In the genomic region with DNA sequence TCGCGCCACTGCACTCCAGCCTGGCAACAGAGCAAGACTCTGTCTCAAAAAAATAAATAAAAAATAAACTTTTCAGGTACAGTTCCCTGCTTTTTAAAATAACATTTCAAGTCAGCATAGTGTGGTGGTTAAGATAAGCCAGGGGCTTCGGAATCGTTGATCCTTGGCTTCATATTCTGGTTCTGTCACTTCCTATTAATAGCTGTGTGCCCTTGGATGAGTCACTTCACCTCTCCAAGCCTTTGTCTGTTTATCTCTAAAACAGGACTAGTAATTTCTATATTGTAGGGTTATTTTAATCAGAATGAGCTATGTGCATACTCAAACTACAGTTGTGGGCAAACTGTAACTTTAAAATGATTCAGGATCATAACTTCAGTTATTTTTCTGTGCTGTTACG, we compare ENCODE assay signal across 26 cellular contexts. TPM values are rescaled to one million over a fixed set of nuclear protein-coding genes. Genes with fewer than 3 reads are reported as not detected.
DNase-seq lines count a peak whose midpoint lies in the region; ATAC-seq, FAIRE-seq and TF ChIP-seq lines count a peak whose summit lies in the region.
"Had no signal": no experiment of that assay in that cellular context is flagged by ENCODE, and none has a peak within 500 bp of the region (broad histone marks: within the 10 kb centered on the region; RNA-seq: fewer than 3 reads in every experiment).

No MANE protein-coding gene starts in this region.

- TF ChIP-seq RAD21 in K562 (CRISPR knock-in tag; conservative IDR thresholded peaks at IDR 0.05 in 1 of 2, IDR thresholded peaks at IDR 0.05 in 1 of 2): no peak

- no peak overlapping the region for H3K4me3 Mint-ChIP-seq in T-cell
- no peak overlapping the region for H3K4me3 Mint-ChIP-seq in activated CD4-positive, alpha-beta T cell treated with anti-CD3 and anti-CD28 coated beads, Interleukin-2, amount 10 ng/mL, durations not matched to agents 7 days and 5 days
- no peak overlapping the region for H3K4me3 Mint-ChIP-seq in CD8-positive, alpha-beta T cell
- H3K4me3 Mint-ChIP-seq: activated naive CD4-positive, alpha-beta T cell treated with anti-CD3 and anti-CD28 coated beads, Interleukin-2, amount 10 ng/mL, durations not matched to agents 7 days and 5 days; nephron had no signal

- no peak overlapping the region for H3K4me3 ChIP-seq in K562
- H3K4me3 ChIP-seq in CD8-positive, alpha-beta T cell (ENCODE audit: low read depth, low read length): no peak overlapping the region
- H3K4me3 ChIP-seq: BLaER1 treated with 17β-estradiol and CSF1 and Interleukin-3, amounts not matched to agents 10 nM and 100 nM; hepatocyte; MG63; skin epidermis had no signal

- H3K4me1 Mint-ChIP-seq in T-cell: no peaks in the 10 kb centered on the region
- no peaks in the 10 kb centered on the region for H3K4me1 Mint-ChIP-seq in activated CD4-positive, alpha-beta T cell treated with anti-CD3 and anti-CD28 coated beads, Interleukin-2, amount 10 ng/mL, durations not matched to agents 7 days and 5 days
- H3K4me1 Mint-ChIP-seq in CD8-positive, alpha-beta T cell (ENCODE audit: low read depth): no peaks in the 10 kb centered on the region
- H3K4me1 Mint-ChIP-seq: activated naive CD4-positive, alpha-beta T cell treated with anti-CD3 and anti-CD28 coated beads, Interleukin-2, amount 10 ng/mL, durations not matched to agents 7 days and 5 days; nephron had no signal

- no peaks in the 10 kb centered on the region for H3K9me3 ChIP-seq in K562 (replicated peaks; ENCODE audit: control insufficient read depth, insufficient read depth, low read depth, low read length)
- H3K9me3 ChIP-seq in CD8-positive, alpha-beta T cell (ENCODE audit: low read length): no peaks in the 10 kb centered on the region
- H3K9me3 ChIP-seq: MG63 had no signal

- TF ChIP-seq CTCF in K562 (IDR thresholded peaks at IDR 0.05 in 2 of 3, conservative IDR thresholded peaks at IDR 0.05 in 1 of 3; ENCODE audit: insufficient read depth in 2 of 3, low read depth in 1 of 3, low read length in 3 of 3): no peak
- TF ChIP-seq CTCF in CD8-positive, alpha-beta T cell (IDR thresholded peaks at IDR 0.05): no peak

- peak; percentile 67; the same call in 1 of the 2 replicates for TF ChIP-seq EP300 in K562 (IDR thresholded peaks at IDR 0.05; ENCODE audit: low read length)

- no peaks in the 10 kb centered on the region for H4K20me1 ChIP-seq in K562 (replicated peaks; ENCODE audit: control insufficient read depth, insufficient read depth, low read length)

- CTCF ChIA-PET in K562 (lab: Yijun Ruan, JAX; ENCODE audit: low intra/inter-chr PET ratio) (no interaction called here), T-cell (lab: Charles Lee) (interaction anchor here in 1 of 2 donors (0.6 kb wide), 1 partner anchor 526 kb away, joined by 3 read pairs; no protein-coding TSS in a partner anchor)
- CTCF ChIA-PET in activated CD4-positive, alpha-beta T cell treated with anti-CD3 and anti-CD28 coated beads, Interleukin-2, amount 10 ng/mL, durations not matched to agents 7 days and 5 days (lab: Charles Lee): interaction anchor here (0.6 to 1.0 kb wide), 2 partner anchors 9 to 233 kb away, joined by 3 read pairs; no protein-coding TSS in a partner anchor
- CTCF ChIA-PET in CD8-positive, alpha-beta T cell (lab: Charles Lee): interaction anchor here (0.9 kb wide), 1 partner anchor 24 kb away, joined by 3 read pairs; no protein-coding TSS in a partner anchor

- H3K4me1 ChIP-seq in K562 (replicated peaks in 1 of 2; ENCODE audit: control insufficient read depth in 2 of 2, insufficient read depth in 2 of 2, low read length in 2 of 2): peaks cover 0 to 17% of the 10 kb centered on the region in 2 experiments; a peak in 2 of 5 replicates
- no peaks in the 10 kb centered on the region for H3K4me1 ChIP-seq in CD8-positive, alpha-beta T cell (ENCODE audit: insufficient read depth, low read length)
- H3K4me1 ChIP-seq: BLaER1 treated with 17β-estradiol and CSF1 and Interleukin-3, amounts not matched to agents 10 nM and 100 nM had no signal

- POLR2A ChIA-PET in K562 (lab: Yijun Ruan, JAX) (interaction anchor here (0.6 kb wide), 1 partner anchor 631 kb away, joined by 3 read pairs; no protein-coding TSS in a partner anchor), T-cell (lab: Charles Lee) (no interaction called here)
- POLR2A ChIA-PET in activated CD4-positive, alpha-beta T cell treated with anti-CD3 and anti-CD28 coated beads, Interleukin-2, amount 10 ng/mL, durations not matched to agents 7 days and 5 days (lab: Charles Lee): no interaction called here
- POLR2A ChIA-PET in CD8-positive, alpha-beta T cell (lab: Charles Lee): no interaction called here

- intact Hi-C loops in K562 (cut with micrococcal nuclease): no loop called here
- intact Hi-C loops in CD8-positive, alpha-beta T cell (cut with DNase I, micrococcal nuclease): loop anchor here in 1 of 2 experiments (10.0 kb wide), 1 partner anchor 209 kb away; no protein-coding TSS in a partner anchor

- peaks cover 39% of the 10 kb centered on the region for H3K36me3 Mint-ChIP-seq in T-cell
- H3K36me3 Mint-ChIP-seq in activated CD4-positive, alpha-beta T cell treated with anti-CD3 and anti-CD28 coated beads, Interleukin-2, amount 10 ng/mL, durations not matched to agents 7 days and 5 days (ENCODE audit: low read depth): peaks cover 44% of the 10 kb centered on the region
- peaks cover 64% of the 10 kb centered on the region for H3K36me3 Mint-ChIP-seq in CD8-positive, alpha-beta T cell

- H3K27ac ChIP-seq in K562 (ENCODE audit: extremely low read depth, low read depth, low read length): peak overlapping the region; percentile 67
- H3K27ac ChIP-seq in CD8-positive, alpha-beta T cell (ENCODE audit: low read depth, low read length): no peak overlapping the region
- H3K27ac ChIP-seq: BLaER1 treated with 17β-estradiol and CSF1 and Interleukin-3, amounts not matched to agents 10 nM and 100 nM; hepatocyte; skin epidermis had no signal

- FAIRE-seq in K562 (lab: Jason Lieb, UNC): peak; percentile 52
- FAIRE-seq: GM18507, HepG2, keratinocyte had no signal

- no peaks in the 10 kb centered on the region for H3K27me3 ChIP-seq in K562 (ENCODE audit: control insufficient read depth in 2 of 2, insufficient read depth in 2 of 2, low read length in 2 of 2)
- H3K27me3 ChIP-seq in CD8-positive, alpha-beta T cell (ENCODE audit: insufficient read depth, low read length): no peaks in the 10 kb centered on the region
- H3K27me3 ChIP-seq: BLaER1 treated with 17β-estradiol and CSF1 and Interleukin-3, amounts not matched to agents 10 nM and 100 nM; hepatocyte; MG63 had no signal

- no TSS peak for BruUV-seq in K562 (replicated peaks; lab: Mats Ljungman, UMichigan)

- in situ Hi-C loops in K562 (cut with MboI): no loop called here

- ATAC-seq in K562 (peak; percentile 82), T-cell (replicated peaks in 1 of 4) (no peak)
- no peak for ATAC-seq in CD8-positive, alpha-beta T cell
- ATAC-seq: activated CD4-positive, CD25-positive, alpha-beta regulatory T cell treated with anti-CD3 and anti-CD28 coated beads, Interleukin-2, amount 50 U/mL, for 24 hours; HCT116; HepG2 had no signal

- H3K27ac Mint-ChIP-seq in T-cell: no peak overlapping the region
- H3K27ac Mint-ChIP-seq in activated CD4-positive, alpha-beta T cell treated with anti-CD3 and anti-CD28 coated beads, Interleukin-2, amount 10 ng/mL, durations not matched to agents 7 days and 5 days: no peak overlapping the region
- H3K27ac Mint-ChIP-seq in CD8-positive, alpha-beta T cell: no peak overlapping the region
- H3K27ac Mint-ChIP-seq: activated naive CD4-positive, alpha-beta T cell treated with anti-CD3 and anti-CD28 coated beads, Interleukin-2, amount 10 ng/mL, durations not matched to agents 7 days and 5 days; nephron had no signal

- peaks cover 55% of the 10 kb centered on the region for H3K36me3 ChIP-seq in K562 (ENCODE audit: control insufficient read depth, insufficient read depth, low read length)
- peaks cover 41% of the 10 kb centered on the region for H3K36me3 ChIP-seq in CD8-positive, alpha-beta T cell (ENCODE audit: insufficient read depth, low read length)

- no peaks in the 10 kb centered on the region for H3K9me3 Mint-ChIP-seq in T-cell
- H3K9me3 Mint-ChIP-seq in activated CD4-positive, alpha-beta T cell treated with anti-CD3 and anti-CD28 coated beads, Interleukin-2, amount 10 ng/mL, durations not matched to agents 7 days and 5 days: no peaks in the 10 kb centered on the region
- no peaks in the 10 kb centered on the region for H3K9me3 Mint-ChIP-seq in CD8-positive, alpha-beta T cell
- H3K9me3 Mint-ChIP-seq: activated naive CD4-positive, alpha-beta T cell treated with anti-CD3 and anti-CD28 coated beads, Interleukin-2, amount 10 ng/mL, durations not matched to agents 7 days and 5 days; nephron had no signal

- no peaks in the 10 kb centered on the region for H3K9me1 ChIP-seq in K562 (ENCODE audit: control insufficient read depth, insufficient read depth, low read length)

- DNase-seq in A172 (ENCODE audit: low spot score) (peak; percentile 61), M059J (ENCODE audit: low read depth) (peak; percentile 59), K562 (ENCODE audit: extremely low read depth in 1 of 4, low spot score in 3 of 4) (peak in 3 of 4 experiments; percentile 20 to 75 (median 66)), hepatic stellate cell (ENCODE audit: low spot score) (peak; percentile 36), T-cell (no peak), inferior parietal cortex (ENCODE audit: extremely low spot score) (no peak)
- no peak for DNase-seq in activated CD4-positive, alpha-beta T cell treated with anti-CD3 and anti-CD28 coated beads, Interleukin-2, amount 10 ng/mL, durations not matched to agents 7 days and 5 days
- DNase-seq in CD8-positive, alpha-beta T cell: no peak
- DNase-seq: activated naive CD4-positive, alpha-beta T cell treated with anti-CD3 and anti-CD28 coated beads, Interleukin-2, amount 10 ng/mL, durations not matched to agents 7 days and 5 days; activated T-cell treated with anti-CD3 and anti-CD28 coated beads, Interleukin-2, amount 50 U/mL, for 48 hours; aorta; MG63; NCI-H1694 treated with DMSO at 0.1 percent for 48 hours; NCI-H226; NCI-H82; stimulated activated CD4-positive, alpha-beta T cell treated with anti-CD3 and anti-CD28 coated beads, Interleukin-2, amount 100 ng/mL, for 24 hours; stimulated activated naive CD4-positive, alpha-beta T cell had no signal

- no peaks in the 10 kb centered on the region for H3K27me3 Mint-ChIP-seq in T-cell
- H3K27me3 Mint-ChIP-seq in activated CD4-positive, alpha-beta T cell treated with anti-CD3 and anti-CD28 coated beads, Interleukin-2, amount 10 ng/mL, durations not matched to agents 7 days and 5 days: no peaks in the 10 kb centered on the region
- no peaks in the 10 kb centered on the region for H3K27me3 Mint-ChIP-seq in CD8-positive, alpha-beta T cell (ENCODE audit: low read depth)
- H3K27me3 Mint-ChIP-seq: activated naive CD4-positive, alpha-beta T cell treated with anti-CD3 and anti-CD28 coated beads, Interleukin-2, amount 10 ng/mL, durations not matched to agents 7 days and 5 days had no signal

- H3K79me2 ChIP-seq in K562 (ENCODE audit: control insufficient read depth, insufficient read depth, low read length): no peaks in the 10 kb centered on the region; the same call in 2 of the 3 replicates
- H3K79me2 ChIP-seq: hepatocyte had no signal

- peak overlapping the region in 1 of 2 experiments; percentile 55; a peak in 2 of 4 replicates for H3K9ac ChIP-seq in K562 (ENCODE audit: insufficient read depth in 1 of 2, low read depth in 2 of 2, low read length in 2 of 2)
- H3K9ac ChIP-seq: BLaER1 treated with 17β-estradiol and CSF1 and Interleukin-3, amounts not matched to agents 10 nM and 100 nM had no signal

- H3K4me2 ChIP-seq in K562 (ENCODE audit: insufficient read depth, low read length): 0 out of 2 replicates have a peak overlapping the region, but pooled peaks have one; percentile 1
- H3K4me2 ChIP-seq: BLaER1 treated with 17β-estradiol and CSF1 and Interleukin-3, amounts not matched to agents 10 nM and 100 nM; hepatocyte had no signal

- 29% methylated on average over 5 of the region's 5 CpGs for WGBS in K562 (ENCODE audit: insufficient coverage, low coverage, missing lambda C conversion rate)

- H2AFZ ChIP-seq in K562 (ENCODE audit: low read depth, low read length): no peak overlapping the region
- H2AFZ ChIP-seq: hepatocyte had no signal

- no peak for TF ChIP-seq POLR2A in K562 (conservative IDR thresholded peaks at IDR 0.05)

RNA-seq across cellular contexts. Expression of a gene that starts 53.8 kb away (rescaled TPM):
- total RNA-seq in A172 (2014; rRNA removed; shearing (Covaris generic)): 48.6 and 60.6 TPM in 2 replicates
- 39.3 and 62.4 TPM in 2 replicates for total RNA-seq in M059J (2014; rRNA removed; shearing (Covaris generic))
- total RNA-seq in K562 (2011; cell fraction: chromatin; rRNA removed; ENCODE audit: low replicate concordance): 92.0 and 190 TPM in 2 replicates
- total RNA-seq in K562 (2011; cell fraction: nucleolus; rRNA removed): 43.0 and 53.3 TPM in 2 replicates
- 79.2 and 121 TPM in 2 replicates for total RNA-seq in K562 (2011; cell fraction: nucleoplasm; rRNA removed)
- total RNA-seq in K562 (2014; rRNA removed) (35.8 and 38.4 TPM in 2 replicates), K562 (2014; rRNA removed; fragmentation: Illumina TruSeq; extraction: Trizol) (59.7 and 66.2 TPM in 2 replicates), K562 (2015; rRNA removed; fragmentation: Illumina TruSeq; extraction: Trizol) (51.1 and 54.4 TPM in 2 replicates), K562 (2021) (41.4 and 41.7 TPM in 2 replicates), T-cell (10 to 100 TPM; 33.8 to 61.2 (median 37.5) TPM)
- polyA plus RNA-seq in K562 (2011; rRNA removed) (45.1 and 48.8 TPM in 2 replicates), K562 (2014; fragmentation: Illumina TruSeq; extraction: Trizol) (23.8 and 26.0 TPM in 2 replicates), K562 (2014; fragmentation: Nextera tagmentation; extraction: Ambion mirVana) (10 to 100 TPM; 18.3 to 24.8 TPM), K562 (2014; rRNA removed) (28.1 and 30.7 TPM in 2 replicates)
- polyA plus RNA-seq in K562 (2011; cell fraction: cytosol; rRNA removed): 11.2 and 19.8 TPM in 2 replicates
- 45.3 and 60.0 TPM in 2 replicates for polyA plus RNA-seq in K562 (2011; cell fraction: nucleus; rRNA removed)
- 17.8 and 21.4 TPM in 2 replicates for polyA plus RNA-seq in K562 (2012)
- polyA minus RNA-seq in K562 (2011; rRNA and poly(A)+ RNA removed): 142 and 156 TPM in 2 replicates
- 63.5 and 63.9 TPM in 2 replicates for polyA minus RNA-seq in K562 (2011; cell fraction: cytosol; rRNA and poly(A)+ RNA removed)
- 24.9 and 55.4 TPM in 2 replicates for polyA minus RNA-seq in K562 (2011; cell fraction: nucleus; rRNA and poly(A)+ RNA removed)
- 10 to 100 TPM; 31.1 to 32.4 TPM for total RNA-seq in activated CD4-positive, alpha-beta T cell treated with anti-CD3 and anti-CD28 coated beads, Interleukin-2, amount 10 ng/mL, durations not matched to agents 7 days and 5 days
- total RNA-seq in CD8-positive, alpha-beta T cell: 10 to 100 TPM; 75.4 to 77.7 TPM

Comparison
In these comparisons a context has a peak if more than half of its experiments do, and no peak if none do; other contexts are left out.
1. DNase-seq: peak in A172 (single experiment), M059J (single experiment), K562 (3 of 4) and hepatic stellate cell (single experiment); none in T-cell (0 of 34), activated CD4-positive, alpha-beta T cell treated with anti-CD3 and anti-CD28 coated beads, Interleukin-2, amount 10 ng/mL, durations not matched to agents 7 days and 5 days (single experiment), CD8-positive, alpha-beta T cell (0 of 7) and inferior parietal cortex (single experiment).